In genomic region chr7:80302078-80302477, GRCh38 we compare ENCODE assay signal across 2 cellular contexts.
TF ChIP-seq lines count a peak whose summit lies in the region.

No MANE protein-coding gene starts in this region.

TF ChIP-seq in GM23338, 12 proteins besides CTCF, POLR2A, EP300 and RAD21 (continued from another document):
- TF ChIP-seq NANOG (IDR thresholded peaks at IDR 0.05; ENCODE audit: borderline replicate concordance) = no peak
- no peak for TF ChIP-seq EZH2phosphoT487 (IDR thresholded peaks at IDR 0.05; ENCODE audit: unreplicated experiment)
- TF ChIP-seq, protein P1, sequence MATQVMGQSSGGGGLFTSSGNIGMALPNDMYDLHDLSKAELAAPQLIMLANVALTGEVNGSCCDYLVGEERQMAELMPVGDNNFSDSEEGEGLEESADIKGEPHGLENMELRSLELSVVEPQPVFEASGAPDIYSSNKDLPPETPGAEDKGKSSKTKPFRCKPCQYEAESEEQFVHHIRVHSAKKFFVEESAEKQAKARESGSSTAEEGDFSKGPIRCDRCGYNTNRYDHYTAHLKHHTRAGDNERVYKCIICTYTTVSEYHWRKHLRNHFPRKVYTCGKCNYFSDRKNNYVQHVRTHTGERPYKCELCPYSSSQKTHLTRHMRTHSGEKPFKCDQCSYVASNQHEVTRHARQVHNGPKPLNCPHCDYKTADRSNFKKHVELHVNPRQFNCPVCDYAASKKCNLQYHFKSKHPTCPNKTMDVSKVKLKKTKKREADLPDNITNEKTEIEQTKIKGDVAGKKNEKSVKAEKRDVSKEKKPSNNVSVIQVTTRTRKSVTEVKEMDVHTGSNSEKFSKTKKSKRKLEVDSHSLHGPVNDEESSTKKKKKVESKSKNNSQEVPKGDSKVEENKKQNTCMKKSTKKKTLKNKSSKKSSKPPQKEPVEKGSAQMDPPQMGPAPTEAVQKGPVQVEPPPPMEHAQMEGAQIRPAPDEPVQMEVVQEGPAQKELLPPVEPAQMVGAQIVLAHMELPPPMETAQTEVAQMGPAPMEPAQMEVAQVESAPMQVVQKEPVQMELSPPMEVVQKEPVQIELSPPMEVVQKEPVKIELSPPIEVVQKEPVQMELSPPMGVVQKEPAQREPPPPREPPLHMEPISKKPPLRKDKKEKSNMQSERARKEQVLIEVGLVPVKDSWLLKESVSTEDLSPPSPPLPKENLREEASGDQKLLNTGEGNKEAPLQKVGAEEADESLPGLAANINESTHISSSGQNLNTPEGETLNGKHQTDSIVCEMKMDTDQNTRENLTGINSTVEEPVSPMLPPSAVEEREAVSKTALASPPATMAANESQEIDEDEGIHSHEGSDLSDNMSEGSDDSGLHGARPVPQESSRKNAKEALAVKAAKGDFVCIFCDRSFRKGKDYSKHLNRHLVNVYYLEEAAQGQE (IDR thresholded peaks at IDR 0.05; ENCODE audit: unreplicated experiment) = no peak
- no peak for TF ChIP-seq EZH2 (IDR thresholded peaks at IDR 0.05; ENCODE audit: low read depth, unreplicated experiment)
- TF ChIP-seq ZNF331 (CRISPR knock-in tag; IDR thresholded peaks at IDR 0.05; ENCODE audit: low read depth) = no peak
- TF ChIP-seq POLR2AphosphoS5 (IDR thresholded peaks at IDR 0.05; ENCODE audit: low read depth) = no peak
- TF ChIP-seq STAT1 (IDR thresholded peaks at IDR 0.05; ENCODE audit: unreplicated experiment) = no peak

TF ChIP-seq in WTC11, 78 proteins besides CTCF, POLR2A, EP300 and RAD21 (continued from another document):
- TF ChIP-seq, protein P2, sequence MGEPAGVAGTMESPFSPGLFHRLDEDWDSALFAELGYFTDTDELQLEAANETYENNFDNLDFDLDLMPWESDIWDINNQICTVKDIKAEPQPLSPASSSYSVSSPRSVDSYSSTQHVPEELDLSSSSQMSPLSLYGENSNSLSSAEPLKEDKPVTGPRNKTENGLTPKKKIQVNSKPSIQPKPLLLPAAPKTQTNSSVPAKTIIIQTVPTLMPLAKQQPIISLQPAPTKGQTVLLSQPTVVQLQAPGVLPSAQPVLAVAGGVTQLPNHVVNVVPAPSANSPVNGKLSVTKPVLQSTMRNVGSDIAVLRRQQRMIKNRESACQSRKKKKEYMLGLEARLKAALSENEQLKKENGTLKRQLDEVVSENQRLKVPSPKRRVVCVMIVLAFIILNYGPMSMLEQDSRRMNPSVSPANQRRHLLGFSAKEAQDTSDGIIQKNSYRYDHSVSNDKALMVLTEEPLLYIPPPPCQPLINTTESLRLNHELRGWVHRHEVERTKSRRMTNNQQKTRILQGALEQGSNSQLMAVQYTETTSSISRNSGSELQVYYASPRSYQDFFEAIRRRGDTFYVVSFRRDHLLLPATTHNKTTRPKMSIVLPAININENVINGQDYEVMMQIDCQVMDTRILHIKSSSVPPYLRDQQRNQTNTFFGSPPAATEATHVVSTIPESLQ (CRISPR knock-in tag; IDR thresholded peaks at IDR 0.05) = no peak
